Comparison of ENCODE assay signal across 1 cellular context in the genomic region with DNA sequence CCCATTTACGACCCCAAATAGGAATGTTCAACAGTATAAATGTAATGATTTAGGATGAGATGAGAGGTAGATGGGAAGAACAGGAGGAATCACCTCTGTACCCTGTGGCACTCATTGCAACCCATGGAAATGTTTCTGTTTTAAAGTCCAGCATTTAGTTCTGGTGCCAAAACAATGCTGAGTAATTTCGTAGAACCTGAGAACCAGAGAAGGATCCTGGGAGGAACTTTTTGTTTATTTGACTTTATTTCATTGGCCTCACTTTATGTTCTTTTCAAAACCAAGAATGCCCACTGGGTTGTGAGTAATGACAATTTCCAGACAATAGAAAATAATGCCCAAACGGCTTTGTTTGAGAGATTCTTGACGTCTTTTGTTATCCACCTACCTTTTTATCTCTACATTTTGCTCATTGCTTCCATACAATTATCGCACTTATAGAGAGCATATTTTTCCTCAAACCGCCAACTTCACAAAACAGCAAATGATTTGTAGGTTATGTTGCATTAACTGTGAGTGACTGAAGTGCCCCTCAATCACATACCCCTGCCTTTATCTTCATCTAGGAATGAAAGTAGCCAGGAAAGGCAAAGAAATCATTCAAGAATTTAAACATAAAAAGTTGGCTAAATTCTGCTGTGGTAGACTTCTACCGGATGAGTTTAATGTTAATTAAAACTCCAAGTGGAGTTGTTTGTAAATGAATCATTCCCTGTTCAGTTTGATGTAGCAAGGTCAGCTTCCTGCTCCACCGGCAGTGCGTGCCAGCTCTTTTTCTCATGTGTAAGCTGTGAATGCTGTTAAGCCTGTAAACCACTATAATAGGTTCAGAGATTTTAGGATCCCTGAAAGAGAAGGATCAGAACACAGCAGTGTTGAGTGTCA.
TF ChIP-seq lines count a peak whose summit lies in the region.

No MANE protein-coding gene starts in this region.

TF ChIP-seq in IMR-90, 13 proteins besides CTCF, POLR2A, EP300 and RAD21 (continued from another document):
- TF ChIP-seq, protein P1, sequence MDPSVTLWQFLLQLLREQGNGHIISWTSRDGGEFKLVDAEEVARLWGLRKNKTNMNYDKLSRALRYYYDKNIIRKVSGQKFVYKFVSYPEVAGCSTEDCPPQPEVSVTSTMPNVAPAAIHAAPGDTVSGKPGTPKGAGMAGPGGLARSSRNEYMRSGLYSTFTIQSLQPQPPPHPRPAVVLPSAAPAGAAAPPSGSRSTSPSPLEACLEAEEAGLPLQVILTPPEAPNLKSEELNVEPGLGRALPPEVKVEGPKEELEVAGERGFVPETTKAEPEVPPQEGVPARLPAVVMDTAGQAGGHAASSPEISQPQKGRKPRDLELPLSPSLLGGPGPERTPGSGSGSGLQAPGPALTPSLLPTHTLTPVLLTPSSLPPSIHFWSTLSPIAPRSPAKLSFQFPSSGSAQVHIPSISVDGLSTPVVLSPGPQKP (IDR thresholded peaks at IDR 0.05; ENCODE audit: borderline replicate concordance, low read depth, low read length): no peak
- TF ChIP-seq RCOR1 (IDR thresholded peaks at IDR 0.05; ENCODE audit: insufficient replicate concordance, low read length) (no peak), RFX5 (IDR thresholded peaks at IDR 0.05; ENCODE audit: low read depth, low read length) (no peak)
